In the genomic region with DNA sequence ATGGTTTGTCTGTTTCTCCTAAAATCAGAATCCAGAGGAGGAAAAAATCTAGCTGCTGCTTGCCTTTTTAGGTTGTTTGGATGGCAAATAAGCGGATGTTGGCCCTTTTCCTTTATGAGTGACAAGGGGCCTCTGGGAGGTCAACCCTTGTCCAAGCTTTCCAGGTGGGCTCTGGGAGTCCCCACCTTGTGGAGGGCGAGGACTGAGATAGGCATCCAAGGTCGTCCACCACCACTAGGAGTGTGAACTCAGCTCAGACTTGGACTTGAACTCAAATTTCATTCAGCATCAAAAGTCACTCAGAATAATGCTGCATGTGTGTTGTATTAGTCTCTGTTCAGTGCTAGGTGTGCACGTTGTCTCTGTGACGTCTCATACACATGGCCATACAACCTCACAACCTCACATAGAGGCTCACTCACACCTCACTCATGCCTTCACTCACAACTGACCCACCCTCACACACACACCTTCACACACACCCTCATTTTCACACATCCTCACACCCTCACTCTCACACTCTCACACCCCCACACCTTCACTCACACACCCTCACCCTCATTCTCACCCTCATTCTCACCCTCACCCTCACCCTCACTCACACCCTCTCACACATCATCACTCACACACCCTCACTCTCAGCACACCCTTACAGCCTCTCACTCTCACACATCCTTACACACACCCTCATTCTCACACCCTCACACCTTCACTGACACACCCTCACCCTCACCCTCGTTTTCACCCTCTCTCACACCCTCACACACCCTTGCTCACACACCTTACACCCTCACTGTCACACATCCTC, we compare ENCODE assay signal across 13 cellular contexts. TPM values are rescaled to one million over a fixed set of nuclear protein-coding genes. Genes with fewer than 3 reads are reported as not detected.
DNase-seq lines count a peak whose midpoint lies in the region; ATAC-seq, FAIRE-seq and TF ChIP-seq lines count a peak whose summit lies in the region.
"Had no signal": no experiment of that assay in that cellular context is flagged by ENCODE, and none has a peak within 500 bp of the region (broad histone marks: within the 10 kb centered on the region; RNA-seq: fewer than 3 reads in every experiment).

No MANE protein-coding gene starts in this region.

- no peak overlapping the region for H2BK20ac ChIP-seq in H1 (ENCODE audit: low read length)

- H3K9ac ChIP-seq in H1 (replicated peaks in 1 of 4; ENCODE audit: extremely low read depth in 1 of 4, low read depth in 3 of 4, low read length in 3 of 4): no peak overlapping the region

- peak overlapping the region; percentile 60 for H3K56ac ChIP-seq in H1 (replicated peaks; ENCODE audit: insufficient read length, low read depth, low read length)

- no peak overlapping the region for H3K4me2 ChIP-seq in H1 (ENCODE audit: insufficient read depth in 1 of 2, low read depth in 2 of 2, low read length in 2 of 2)

- H3K36me3 Mint-ChIP-seq in activated naive CD4-positive, alpha-beta T cell treated with anti-CD3 and anti-CD28 coated beads for 36 hours (ENCODE audit: low read depth): peaks cover 37% of the 10 kb centered on the region
- peaks cover 51% of the 10 kb centered on the region for H3K36me3 Mint-ChIP-seq in activated CD4-positive, alpha-beta memory T cell treated with anti-CD3 and anti-CD28 coated beads for 36 hours

- CTCF ChIA-PET in activated naive CD4-positive, alpha-beta T cell treated with anti-CD3 and anti-CD28 coated beads for 36 hours (lab: Charles Lee): no interaction called here
- CTCF ChIA-PET in activated CD4-positive, alpha-beta memory T cell treated with anti-CD3 and anti-CD28 coated beads for 36 hours (lab: Charles Lee): interaction anchor here (0.5 kb wide), 1 partner anchor 27 kb away, joined by 4 read pairs; no protein-coding TSS in a partner anchor
- CTCF ChIA-PET in H1 (lab: Charles Lee; ENCODE audit: partially characterized antibody): interaction anchor here (0.9 to 1.2 kb wide), 3 partner anchors 21 to 507 kb away, joined by 3 read pairs; no protein-coding TSS in a partner anchor

- peaks cover 6% of the 10 kb centered on the region; the same call in 1 of the 2 replicates for H3K23me2 ChIP-seq in H1 (ENCODE audit: low read depth, low read length)

- no peak overlapping the region for H3K4me3 ChIP-seq in H1 (ENCODE audit: extremely low read depth in 1 of 4, insufficient read depth in 2 of 4, low read depth in 3 of 4, low read length in 4 of 4)
- H3K4me3 ChIP-seq in testis: no peak overlapping the region
- H3K4me3 ChIP-seq: lower lobe of right lung had no signal

- no peak for ATAC-seq in GM21381 (IDR thresholded peaks at IDR 0.05; ENCODE audit: unreplicated experiment)
- ATAC-seq: lower lobe of right lung had no signal

- no peak overlapping the region for H4K91ac ChIP-seq in H1 (replicated peaks; ENCODE audit: insufficient read length, low read length)

- H3K36me3 ChIP-seq in H1 (ENCODE audit: control insufficient read depth in 2 of 4, insufficient read depth in 4 of 4, low read length in 3 of 4): peaks cover 2 to 40% (median 21%) of the 10 kb centered on the region in 4 experiments; a peak in 7 of 8 replicates
- no peaks in the 10 kb centered on the region for H3K36me3 ChIP-seq in testis (ENCODE audit: low read depth, missing control alignments)

- no peak overlapping the region for H3K4ac ChIP-seq in H1 (replicated peaks; ENCODE audit: insufficient read length, low read depth, low read length)

- 88 to 100% methylated on average over 1 to 6 of the region's 6 CpGs for WGBS in H1 (ENCODE audit: extremely low coverage in 1 of 2, insufficient coverage in 1 of 2, insufficient read length in 1 of 2, insufficient replicate concordance in 2 of 2, low coverage in 1 of 2, low lambda C conversion rate in 2 of 2, missing lambda C conversion rate in 1 of 2), 2 experiments
- WGBS in testis, 2 donors: 59 to 60% methylated on average over 6 of the region's 6 CpGs

- H3K79me1 ChIP-seq in H1 (ENCODE audit: low read depth, low read length): peaks cover 2% of the 10 kb centered on the region

- TF ChIP-seq CTCF in H1 (IDR thresholded peaks at IDR 0.05; ENCODE audit: control extremely low read depth in 1 of 3, insufficient read depth in 1 of 3, low read depth in 1 of 3, low read length in 3 of 3) (no peak), testis (IDR thresholded peaks at IDR 0.05) (no peak)

- H3K27ac ChIP-seq in H1 (ENCODE audit: low read depth, low read length): no peak overlapping the region
- H3K27ac ChIP-seq in testis: peak overlapping the region; percentile 67 to 78
- H3K27ac ChIP-seq: lower lobe of right lung, neutrophil had no signal

- H3K9me3 Mint-ChIP-seq in activated naive CD4-positive, alpha-beta T cell treated with anti-CD3 and anti-CD28 coated beads for 36 hours: no peaks in the 10 kb centered on the region
- H3K9me3 Mint-ChIP-seq in activated CD4-positive, alpha-beta memory T cell treated with anti-CD3 and anti-CD28 coated beads for 36 hours: no peaks in the 10 kb centered on the region

- FAIRE-seq in H1 (lab: Jason Lieb, UNC): no peak

- H2AFZ ChIP-seq in H1 (ENCODE audit: low read length): no peak overlapping the region

- H2BK15ac ChIP-seq in H1 (ENCODE audit: low read length): no peak overlapping the region

- no peak for TF ChIP-seq POLR2A in H1 (IDR thresholded peaks at IDR 0.05; ENCODE audit: control extremely low read depth in 1 of 2, low read depth in 2 of 2, low read length in 2 of 2)
- TF ChIP-seq POLR2A in testis (IDR thresholded peaks at IDR 0.05): no peak

- H2BK12ac ChIP-seq in H1 (ENCODE audit: low read depth, low read length): no peak overlapping the region

- H3K9me3 ChIP-seq in H1 (ENCODE audit: insufficient read depth in 2 of 2, low read depth in 1 of 2, low read length in 1 of 2): no peaks in the 10 kb centered on the region
- H3K9me3 ChIP-seq in testis: no peaks in the 10 kb centered on the region
- H3K9me3 ChIP-seq: lower lobe of right lung, neutrophil had no signal

- H2BK5ac ChIP-seq in H1 (ENCODE audit: low read depth, low read length): peak overlapping the region; percentile 1; the same call in 1 of the 2 replicates

- H4K5ac ChIP-seq in H1 (ENCODE audit: insufficient read length, low read depth, low read length): no peak overlapping the region

- H2BK120ac ChIP-seq in H1 (replicated peaks; ENCODE audit: low read depth, low read length): no peak overlapping the region

- H3K79me2 ChIP-seq in H1 (ENCODE audit: control insufficient read depth in 1 of 2, insufficient read depth in 2 of 2, low read length in 2 of 2): no peaks in the 10 kb centered on the region

- TF ChIP-seq EP300 in H1 (IDR thresholded peaks at IDR 0.05; ENCODE audit: borderline replicate concordance in 1 of 2, low read depth in 2 of 2, low read length in 2 of 2): no peak

- no peaks in the 10 kb centered on the region for H3K27me3 Mint-ChIP-seq in activated naive CD4-positive, alpha-beta T cell treated with anti-CD3 and anti-CD28 coated beads for 36 hours (ENCODE audit: low read depth)
- no peaks in the 10 kb centered on the region for H3K27me3 Mint-ChIP-seq in activated CD4-positive, alpha-beta memory T cell treated with anti-CD3 and anti-CD28 coated beads for 36 hours

- peaks cover 28% of the 10 kb centered on the region for H3K4me1 Mint-ChIP-seq in activated naive CD4-positive, alpha-beta T cell treated with anti-CD3 and anti-CD28 coated beads for 36 hours (ENCODE audit: low read depth)
- peaks cover 37% of the 10 kb centered on the region for H3K4me1 Mint-ChIP-seq in activated CD4-positive, alpha-beta memory T cell treated with anti-CD3 and anti-CD28 coated beads for 36 hours (ENCODE audit: low read depth)

- no peak overlapping the region for H3K23ac ChIP-seq in H1 (ENCODE audit: insufficient read length)

- no peak overlapping the region for H3K4me3 Mint-ChIP-seq in activated naive CD4-positive, alpha-beta T cell treated with anti-CD3 and anti-CD28 coated beads for 36 hours
- H3K4me3 Mint-ChIP-seq in activated CD4-positive, alpha-beta memory T cell treated with anti-CD3 and anti-CD28 coated beads for 36 hours: no peak overlapping the region

- peaks cover 3 to 9% of the 10 kb centered on the region in 2 experiments for H4K20me1 ChIP-seq in H1 (replicated peaks in 1 of 2; ENCODE audit: control insufficient read depth in 1 of 2, insufficient read depth in 2 of 2, low read length in 2 of 2)

- H3K4me1 ChIP-seq in H1 (replicated peaks in 1 of 4; ENCODE audit: control insufficient read depth in 3 of 4, insufficient read depth in 4 of 4, low read length in 3 of 4) (peaks cover 0 to 7% (median 0%) of the 10 kb centered on the region in 4 experiments; a peak in 3 of 7 replicates), testis (peaks cover 50% of the 10 kb centered on the region)

- no peak overlapping the region for H3K18ac ChIP-seq in H1 (ENCODE audit: extremely low read depth, low read length)

- no peak for TF ChIP-seq RAD21 in H1 (IDR thresholded peaks at IDR 0.05 in 1 of 2, conservative IDR thresholded peaks at IDR 0.05 in 1 of 2; ENCODE audit: low read depth in 2 of 2, low read length in 2 of 2)

- peak overlapping the region; percentile 42; the same call in 1 of the 2 replicates for H2AK5ac ChIP-seq in H1 (ENCODE audit: low read depth, low read length)

- POLR2A ChIA-PET in activated CD4-positive, alpha-beta memory T cell treated with anti-CD3 and anti-CD28 coated beads for 36 hours (lab: Charles Lee): no interaction called here
- POLR2A ChIA-PET in H1 (lab: Charles Lee; ENCODE audit: partially characterized antibody): interaction anchor here (0.9 to 2.2 kb wide), 4 partner anchors 11 to 15 kb away, joined by 3 to 13 read pairs (median 4); no protein-coding TSS in a partner anchor

- H4K8ac ChIP-seq in H1 (ENCODE audit: extremely low read depth, insufficient read depth, low read length): no peak overlapping the region

- DNase-seq in activated naive CD4-positive, alpha-beta T cell treated with anti-CD3 and anti-CD28 coated beads for 36 hours: no peak
- DNase-seq in activated naive CD4-positive, alpha-beta T cell (lab: John Stamatoyannopoulos, UW): no peak
- DNase-seq in activated CD4-positive, alpha-beta memory T cell treated with anti-CD3 and anti-CD28 coated beads for 36 hours: no peak
- DNase-seq in H1 (ENCODE audit: low read depth in 1 of 2, low spot score in 2 of 2) (no peak), testis (no peak), T1000 (lab: John Stamatoyannopoulos, UW) (no peak), occipital lobe (lab: John Stamatoyannopoulos, UW) (no peak)
- DNase-seq: lower lobe of right lung, NCI-H1930, NCI-H526 treated with DMSO at 0.1 percent for 48 hours, T-helper 9 cell had no signal

- H3K27ac Mint-ChIP-seq in activated naive CD4-positive, alpha-beta T cell treated with anti-CD3 and anti-CD28 coated beads for 36 hours: peak overlapping the region; percentile 46
- peak overlapping the region; percentile 73 for H3K27ac Mint-ChIP-seq in activated CD4-positive, alpha-beta memory T cell treated with anti-CD3 and anti-CD28 coated beads for 36 hours

- H3K14ac ChIP-seq in H1 (ENCODE audit: insufficient read length): no peak overlapping the region

- intact Hi-C loops in activated naive CD4-positive, alpha-beta T cell treated with anti-CD3 and anti-CD28 coated beads for 36 hours (cut with micrococcal nuclease): no loop called here
- intact Hi-C loops in activated CD4-positive, alpha-beta memory T cell treated with anti-CD3 and anti-CD28 coated beads for 36 hours (cut with micrococcal nuclease): no loop called here
- intact Hi-C loops in testis (cut with DNase I; ENCODE audit: low total_unique reads): no loop called here

- H3K27me3 ChIP-seq in H1 (replicated peaks in 1 of 4; ENCODE audit: control insufficient read depth in 3 of 4, extremely low read depth in 1 of 4, insufficient read depth in 3 of 4, low read length in 3 of 4): no peaks in the 10 kb centered on the region
- no peaks in the 10 kb centered on the region for H3K27me3 ChIP-seq in testis
- H3K27me3 ChIP-seq: neutrophil had no signal

RNA-seq across cellular contexts. Expression of a gene that starts 18.0 kb away (rescaled TPM):
- 100 to 1,000 TPM in 1 of 2 experiments, 10 to 100 TPM in 1; 99.1 to 107 TPM for total RNA-seq in activated naive CD4-positive, alpha-beta T cell treated with anti-CD3 and anti-CD28 coated beads for 36 hours
- total RNA-seq in activated CD4-positive, alpha-beta memory T cell treated with anti-CD3 and anti-CD28 coated beads for 36 hours: 100 to 1,000 TPM; 117 to 120 TPM
- total RNA-seq in H1 (2021; fragmentation: NEBNext Ultra II Directional; extraction: Animal tissue kit (Norgen Biotek cat#: 25700)): 109 and 119 TPM in 2 replicates
- polyA plus RNA-seq in H1 (2011; rRNA removed) (148 and 245 TPM in 2 replicates), testis (ENCODE audit: insufficient read depth, low read depth, low replicate concordance) (319 TPM)
- 164 TPM for polyA plus RNA-seq in H1 (2011; cell fraction: cytosol; rRNA removed)
- 78.1 TPM for polyA plus RNA-seq in H1 (2011; cell fraction: nucleus; rRNA removed)
- polyA plus RNA-seq in H1 (2012, experiment 1 of 2): 140 to 180 TPM (median 156 TPM) in 4 replicates
- polyA plus RNA-seq in H1 (2012, experiment 2 of 2): 183 TPM
- 117 TPM for polyA plus RNA-seq in H1 (2013, experiment 1 of 2)
- polyA plus RNA-seq in H1 (2013, experiment 2 of 2): 115 TPM
- 88.5 and 108 TPM in 2 replicates for polyA minus RNA-seq in H1 (2011; rRNA and poly(A)+ RNA removed)
- polyA minus RNA-seq in H1 (2011; cell fraction: cytosol; rRNA and poly(A)+ RNA removed): 26.3 TPM
- 29.9 TPM for polyA minus RNA-seq in H1 (2011; cell fraction: nucleus; rRNA and poly(A)+ RNA removed)
- total RNA-seq in testis (100 to 1,000 TPM; 165 to 200 TPM), occipital lobe (75.6 TPM)

RNA-seq across cellular contexts. Expression of a gene that starts 23.3 kb away (rescaled TPM):
- 100 to 1,000 TPM; 115 to 120 TPM for total RNA-seq in activated naive CD4-positive, alpha-beta T cell treated with anti-CD3 and anti-CD28 coated beads for 36 hours
- 100 to 1,000 TPM; 181 to 186 TPM for total RNA-seq in activated CD4-positive, alpha-beta memory T cell treated with anti-CD3 and anti-CD28 coated beads for 36 hours
- total RNA-seq in H1 (2021; fragmentation: NEBNext Ultra II Directional; extraction: Animal tissue kit (Norgen Biotek cat#: 25700)): 0.42 and 0.99 TPM in 2 replicates
- polyA plus RNA-seq in H1 (2011; rRNA removed) (0.27 and 0.28 TPM in 2 replicates), testis (ENCODE audit: insufficient read depth, low read depth, low replicate concordance) (7.0 TPM)
- polyA plus RNA-seq in H1 (2011; cell fraction: cytosol; rRNA removed): 0.35 TPM
- polyA plus RNA-seq in H1 (2011; cell fraction: nucleus; rRNA removed): 0.19 TPM
- polyA plus RNA-seq in H1 (2012, experiment 1 of 2): 0.29 to 0.46 TPM (median 0.34 TPM) in 4 replicates
- 0.34 TPM for polyA plus RNA-seq in H1 (2012, experiment 2 of 2)
- 0.20 TPM for polyA plus RNA-seq in H1 (2013, experiment 1 of 2)
- 0.24 TPM for polyA plus RNA-seq in H1 (2013, experiment 2 of 2)
- polyA minus RNA-seq in H1 (2011; rRNA and poly(A)+ RNA removed): 0.22 and 0.35 TPM in 2 replicates
- polyA minus RNA-seq in H1 (2011; cell fraction: cytosol; rRNA and poly(A)+ RNA removed): not detected
- 0.50 TPM for polyA minus RNA-seq in H1 (2011; cell fraction: nucleus; rRNA and poly(A)+ RNA removed)
- total RNA-seq in testis (10 to 100 TPM; 10.2 to 11.0 TPM), occipital lobe (2.0 TPM)

Comparison
In these comparisons a context has a peak if more than half of its experiments do, and no peak if none do; other contexts are left out.
1. RNA of a gene that starts 23.3 kb away (total RNA-seq): 181 to 186 TPM in activated CD4-positive, alpha-beta memory T cell treated with anti-CD3 and anti-CD28 coated beads for 36 hours and 115 to 120 TPM in activated naive CD4-positive, alpha-beta T cell treated with anti-CD3 and anti-CD28 coated beads for 36 hours; 10.2 to 11.0 TPM in testis, 2.0 TPM in occipital lobe (single experiment) and 0.42 to 0.99 TPM in H1; every median in the first group is over 4 times any median in the second.